ENCODE assay signal across 2 cellular contexts in the genomic region with DNA sequence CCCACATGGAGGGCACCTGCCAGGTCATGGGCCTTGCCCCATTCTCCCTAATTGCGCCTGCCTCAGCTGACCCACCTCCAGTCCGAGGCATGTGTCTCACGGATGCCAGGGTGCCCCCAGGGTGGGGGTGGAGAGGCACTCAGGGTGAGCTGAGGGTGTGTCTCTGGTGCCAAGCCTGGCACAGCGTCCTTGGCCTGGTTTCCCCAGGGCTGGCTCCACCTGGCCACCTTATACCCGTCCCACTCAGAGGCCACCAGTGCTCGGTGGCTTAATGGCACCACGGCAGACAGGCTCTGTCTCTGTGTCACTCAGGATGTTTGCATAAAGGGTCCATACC.
TF ChIP-seq lines count a peak whose summit lies in the region.

No MANE protein-coding gene starts in this region.

TF ChIP-seq in SK-N-SH, 30 proteins besides CTCF, POLR2A, EP300 and RAD21 (continued from another document):
- TF ChIP-seq FOSL2 (IDR thresholded peaks at IDR 0.05; ENCODE audit: borderline replicate concordance, low read depth): no peak
- TF ChIP-seq TEAD4 (IDR thresholded peaks at IDR 0.05; ENCODE audit: borderline replicate concordance, insufficient read depth): no peak

TF ChIP-seq in SK-N-SH treated with all-trans-retinoic acid at 6 μM for 48 hours, 23 proteins besides CTCF, POLR2A, EP300 and RAD21 (continued from another document):
- TF ChIP-seq, protein P1, sequence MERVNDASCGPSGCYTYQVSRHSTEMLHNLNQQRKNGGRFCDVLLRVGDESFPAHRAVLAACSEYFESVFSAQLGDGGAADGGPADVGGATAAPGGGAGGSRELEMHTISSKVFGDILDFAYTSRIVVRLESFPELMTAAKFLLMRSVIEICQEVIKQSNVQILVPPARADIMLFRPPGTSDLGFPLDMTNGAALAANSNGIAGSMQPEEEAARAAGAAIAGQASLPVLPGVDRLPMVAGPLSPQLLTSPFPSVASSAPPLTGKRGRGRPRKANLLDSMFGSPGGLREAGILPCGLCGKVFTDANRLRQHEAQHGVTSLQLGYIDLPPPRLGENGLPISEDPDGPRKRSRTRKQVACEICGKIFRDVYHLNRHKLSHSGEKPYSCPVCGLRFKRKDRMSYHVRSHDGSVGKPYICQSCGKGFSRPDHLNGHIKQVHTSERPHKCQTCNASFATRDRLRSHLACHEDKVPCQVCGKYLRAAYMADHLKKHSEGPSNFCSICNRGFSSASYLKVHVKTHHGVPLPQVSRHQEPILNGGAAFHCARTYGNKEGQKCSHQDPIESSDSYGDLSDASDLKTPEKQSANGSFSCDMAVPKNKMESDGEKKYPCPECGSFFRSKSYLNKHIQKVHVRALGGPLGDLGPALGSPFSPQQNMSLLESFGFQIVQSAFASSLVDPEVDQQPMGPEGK (CRISPR knock-in tag; IDR thresholded peaks at IDR 0.05; ENCODE audit: borderline replicate concordance): no peak
- TF ChIP-seq, protein P2, sequence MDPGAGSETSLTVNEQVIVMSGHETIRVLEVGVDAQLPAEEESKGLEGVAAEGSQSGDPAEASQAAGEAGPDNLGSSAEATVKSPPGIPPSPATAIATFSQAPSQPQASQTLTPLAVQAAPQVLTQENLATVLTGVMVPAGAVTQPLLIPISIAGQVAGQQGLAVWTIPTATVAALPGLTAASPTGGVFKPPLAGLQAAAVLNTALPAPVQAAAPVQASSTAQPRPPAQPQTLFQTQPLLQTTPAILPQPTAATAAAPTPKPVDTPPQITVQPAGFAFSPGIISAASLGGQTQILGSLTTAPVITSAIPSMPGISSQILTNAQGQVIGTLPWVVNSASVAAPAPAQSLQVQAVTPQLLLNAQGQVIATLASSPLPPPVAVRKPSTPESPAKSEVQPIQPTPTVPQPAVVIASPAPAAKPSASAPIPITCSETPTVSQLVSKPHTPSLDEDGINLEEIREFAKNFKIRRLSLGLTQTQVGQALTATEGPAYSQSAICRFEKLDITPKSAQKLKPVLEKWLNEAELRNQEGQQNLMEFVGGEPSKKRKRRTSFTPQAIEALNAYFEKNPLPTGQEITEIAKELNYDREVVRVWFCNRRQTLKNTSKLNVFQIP (CRISPR knock-in tag; IDR thresholded peaks at IDR 0.05; ENCODE audit: borderline replicate concordance, low read depth): no peak
- TF ChIP-seq GLIS3 (CRISPR knock-in tag; IDR thresholded peaks at IDR 0.05): no peak
- TF ChIP-seq, protein P3, sequence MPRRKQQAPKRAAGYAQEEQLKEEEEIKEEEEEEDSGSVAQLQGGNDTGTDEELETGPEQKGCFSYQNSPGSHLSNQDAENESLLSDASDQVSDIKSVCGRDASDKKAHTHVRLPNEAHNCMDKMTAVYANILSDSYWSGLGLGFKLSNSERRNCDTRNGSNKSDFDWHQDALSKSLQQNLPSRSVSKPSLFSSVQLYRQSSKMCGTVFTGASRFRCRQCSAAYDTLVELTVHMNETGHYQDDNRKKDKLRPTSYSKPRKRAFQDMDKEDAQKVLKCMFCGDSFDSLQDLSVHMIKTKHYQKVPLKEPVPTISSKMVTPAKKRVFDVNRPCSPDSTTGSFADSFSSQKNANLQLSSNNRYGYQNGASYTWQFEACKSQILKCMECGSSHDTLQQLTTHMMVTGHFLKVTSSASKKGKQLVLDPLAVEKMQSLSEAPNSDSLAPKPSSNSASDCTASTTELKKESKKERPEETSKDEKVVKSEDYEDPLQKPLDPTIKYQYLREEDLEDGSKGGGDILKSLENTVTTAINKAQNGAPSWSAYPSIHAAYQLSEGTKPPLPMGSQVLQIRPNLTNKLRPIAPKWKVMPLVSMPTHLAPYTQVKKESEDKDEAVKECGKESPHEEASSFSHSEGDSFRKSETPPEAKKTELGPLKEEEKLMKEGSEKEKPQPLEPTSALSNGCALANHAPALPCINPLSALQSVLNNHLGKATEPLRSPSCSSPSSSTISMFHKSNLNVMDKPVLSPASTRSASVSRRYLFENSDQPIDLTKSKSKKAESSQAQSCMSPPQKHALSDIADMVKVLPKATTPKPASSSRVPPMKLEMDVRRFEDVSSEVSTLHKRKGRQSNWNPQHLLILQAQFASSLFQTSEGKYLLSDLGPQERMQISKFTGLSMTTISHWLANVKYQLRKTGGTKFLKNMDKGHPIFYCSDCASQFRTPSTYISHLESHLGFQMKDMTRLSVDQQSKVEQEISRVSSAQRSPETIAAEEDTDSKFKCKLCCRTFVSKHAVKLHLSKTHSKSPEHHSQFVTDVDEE (CRISPR knock-in tag; IDR thresholded peaks at IDR 0.05): no peak
- TF ChIP-seq, protein P4, sequence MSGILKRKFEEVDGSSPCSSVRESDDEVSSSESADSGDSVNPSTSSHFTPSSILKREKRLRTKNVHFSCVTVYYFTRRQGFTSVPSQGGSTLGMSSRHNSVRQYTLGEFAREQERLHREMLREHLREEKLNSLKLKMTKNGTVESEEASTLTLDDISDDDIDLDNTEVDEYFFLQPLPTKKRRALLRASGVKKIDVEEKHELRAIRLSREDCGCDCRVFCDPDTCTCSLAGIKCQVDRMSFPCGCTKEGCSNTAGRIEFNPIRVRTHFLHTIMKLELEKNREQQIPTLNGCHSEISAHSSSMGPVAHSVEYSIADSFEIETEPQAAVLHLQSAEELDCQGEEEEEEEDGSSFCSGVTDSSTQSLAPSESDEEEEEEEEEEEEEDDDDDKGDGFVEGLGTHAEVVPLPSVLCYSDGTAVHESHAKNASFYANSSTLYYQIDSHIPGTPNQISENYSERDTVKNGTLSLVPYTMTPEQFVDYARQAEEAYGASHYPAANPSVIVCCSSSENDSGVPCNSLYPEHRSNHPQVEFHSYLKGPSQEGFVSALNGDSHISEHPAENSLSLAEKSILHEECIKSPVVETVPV (CRISPR knock-in tag; IDR thresholded peaks at IDR 0.05): no peak
- TF ChIP-seq PPARA (CRISPR knock-in tag; IDR thresholded peaks at IDR 0.05; ENCODE audit: borderline replicate concordance): no peak
- TF ChIP-seq ZC3H10 (CRISPR knock-in tag; IDR thresholded peaks at IDR 0.05): no peak
- TF ChIP-seq BACH2 (CRISPR knock-in tag; IDR thresholded peaks at IDR 0.05; ENCODE audit: borderline replicate concordance): no peak
- no peak for TF ChIP-seq TCF4 (CRISPR knock-in tag; IDR thresholded peaks at IDR 0.05; ENCODE audit: borderline replicate concordance)
